8 cellular contexts compared by ENCODE assay signal in genomic region chr5:177593511-177593910, GRCh38. TPM values are rescaled to one million over a fixed set of nuclear protein-coding genes. Genes with fewer than 3 reads are reported as not detected.
DNase-seq lines count a peak whose midpoint lies in the region; ATAC-seq and TF ChIP-seq lines count a peak whose summit lies in the region.

No MANE protein-coding gene starts in this region.

- no peak overlapping the region for H2BK5ac ChIP-seq in H9 (ENCODE audit: insufficient read length, low read length)

- H3K79me1 ChIP-seq in H9 (ENCODE audit: insufficient read depth, low read depth, low read length, poor library complexity, severe bottlenecking): no peaks in the 10 kb centered on the region

- no peak overlapping the region for H3K18ac ChIP-seq in H9 (ENCODE audit: insufficient read length, low read depth, low read length)

- TF ChIP-seq CTCF in AG04450 (IDR thresholded peaks at IDR 0.05; ENCODE audit: low read depth, low read length) (no peak), H9 (conservative IDR thresholded peaks at IDR 0.05) (no peak)

- no peak overlapping the region for H2AFZ ChIP-seq in H9 (ENCODE audit: low read length)

- no peaks in the 10 kb centered on the region for H3K4me1 ChIP-seq in H9 (ENCODE audit: insufficient read depth, low read length)

- no peak for ATAC-seq in activated naive CD8-positive, alpha-beta T cell treated with anti-CD3 and anti-CD28 coated beads, Interleukin-2, amount 50 U/mL, for 24 hours
- no peak for ATAC-seq in HG02642 (IDR thresholded peaks at IDR 0.05; ENCODE audit: poor library complexity, unreplicated experiment)

- H4K91ac ChIP-seq in H9 (ENCODE audit: insufficient read length, low read depth, low read length): no peak overlapping the region

- H3K4me3 ChIP-seq in AG04450 (ENCODE audit: low read depth, low read length): peak overlapping the region; percentile 95

- no peak overlapping the region for H2BK20ac ChIP-seq in H9 (ENCODE audit: low read depth, low read length, poor library complexity, severe bottlenecking)

- POLR2A ChIA-PET in AG04450 (lab: Yijun Ruan, JAX): interaction anchor here (1.8 kb wide), 1 partner anchor 611 kb away, joined by 3 read pairs; the partner anchor contains the start of gene HNRNPAB

- H3T11ph ChIP-seq in H9 (ENCODE audit: low read length): no peak overlapping the region

- H4K5ac ChIP-seq in H9 (ENCODE audit: insufficient read length, low read depth, low read length): no peak overlapping the region

- no peak overlapping the region for H2BK120ac ChIP-seq in H9 (ENCODE audit: low read depth, low read length, poor library complexity, severe bottlenecking)

- H3K27me3 Mint-ChIP-seq in H9 (ENCODE audit: low read depth): peaks cover 23% of the 10 kb centered on the region
- H3K27me3 Mint-ChIP-seq in activated naive CD8-positive, alpha-beta T cell treated with anti-CD3 and anti-CD28 coated beads, Interleukin-2, amount 50 U/mL, for 24 hours: peaks cover 16% of the 10 kb centered on the region

- H3K27ac ChIP-seq in AG04450 (ENCODE audit: low read depth, low read length) (no peak overlapping the region), H9 (ENCODE audit: insufficient read length, low read depth, low read length) (no peak overlapping the region)

- peak overlapping the region; percentile 96 to 100 for H3K4me3 Mint-ChIP-seq in H9
- H3K4me3 Mint-ChIP-seq in activated naive CD8-positive, alpha-beta T cell treated with anti-CD3 and anti-CD28 coated beads, Interleukin-2, amount 50 U/mL, for 24 hours: peak overlapping the region; percentile 98

- H3K36me3 Mint-ChIP-seq in H9 (ENCODE audit: insufficient read depth in 1 of 3, low read depth in 3 of 3): peaks cover 25 to 46% (median 39%) of the 10 kb centered on the region in 3 experiments
- peaks cover 37% of the 10 kb centered on the region for H3K36me3 Mint-ChIP-seq in activated naive CD8-positive, alpha-beta T cell treated with anti-CD3 and anti-CD28 coated beads, Interleukin-2, amount 50 U/mL, for 24 hours (ENCODE audit: low read depth)

- no peak overlapping the region for H2AK5ac ChIP-seq in H9 (ENCODE audit: insufficient read length, low read length)

- no peak overlapping the region for H3K23ac ChIP-seq in H9 (ENCODE audit: insufficient read length, low read depth, low read length)

- CTCF ChIA-PET in AG04450 (lab: Charles Lee): interaction anchor here (0.9 to 1.9 kb wide), 5 partner anchors 11 to 101 kb away, joined by 3 to 13 read pairs (median 4); no protein-coding TSS in a partner anchor

- peaks cover 6% of the 10 kb centered on the region for H3K23me2 ChIP-seq in H9 (ENCODE audit: insufficient read length, low read depth, low read length, poor library complexity, severe bottlenecking)

- H3K56ac ChIP-seq in H9 (ENCODE audit: insufficient read length, low read depth, low read length): no peak overlapping the region

- H2BK12ac ChIP-seq in H9 (ENCODE audit: insufficient read length, low read depth, low read length): no peak overlapping the region

- DNase-seq in AG04450 (ENCODE audit: low read depth, low spot score) (no peak), H9 (no peak), mesenteric fat pad (ENCODE audit: low spot score) (peak; percentile 71), DMS53 treated with DMSO at 0.1 percent for 48 hours (lab: John Stamatoyannopoulos, UW; ENCODE audit: unreplicated experiment) (no peak), NCI-H1930 (lab: John Stamatoyannopoulos, UW) (no peak)
- no peak for DNase-seq in activated naive CD8-positive, alpha-beta T cell treated with anti-CD3 and anti-CD28 coated beads, Interleukin-2, amount 50 U/mL, for 24 hours
- no peak for DNase-seq in activated CD4-positive, CD25-positive, alpha-beta regulatory T cell treated with anti-CD3 and anti-CD28 coated beads, Interleukin-2, amount 50 U/mL, for 72 hours

- H3K4ac ChIP-seq in H9 (ENCODE audit: low read depth, low read length): no peak overlapping the region

- H3K4me2 ChIP-seq in H9 (ENCODE audit: insufficient read depth, insufficient read length, low read length): no peak overlapping the region

- H4K8ac ChIP-seq in H9 (replicated peaks; ENCODE audit: insufficient read length, low read depth, low read length): no peak overlapping the region

- H3K27me3 ChIP-seq in AG04450 (ENCODE audit: control insufficient read depth, insufficient read depth, low read length) (peaks cover 8% of the 10 kb centered on the region), H9 (ENCODE audit: insufficient read depth, low read length) (no peaks in the 10 kb centered on the region; the same call in 1 of the 2 replicates)

- H3K14ac ChIP-seq in H9 (ENCODE audit: insufficient read depth, low read length): no peak overlapping the region

- no peak overlapping the region for H2BK15ac ChIP-seq in H9 (ENCODE audit: low read depth, low read length)

- peaks cover 4 to 9% of the 10 kb centered on the region in 2 experiments for H3K4me1 Mint-ChIP-seq in H9
- H3K4me1 Mint-ChIP-seq in activated naive CD8-positive, alpha-beta T cell treated with anti-CD3 and anti-CD28 coated beads, Interleukin-2, amount 50 U/mL, for 24 hours: peaks cover 28% of the 10 kb centered on the region

- H3K27ac Mint-ChIP-seq in H9: no peak overlapping the region
- peak overlapping the region; percentile 100 for H3K27ac Mint-ChIP-seq in activated naive CD8-positive, alpha-beta T cell treated with anti-CD3 and anti-CD28 coated beads, Interleukin-2, amount 50 U/mL, for 24 hours

- no peak overlapping the region for H3K9ac ChIP-seq in H9 (ENCODE audit: extremely low read depth, insufficient read length, low read length)

- WGBS in H9 (ENCODE audit: extremely low coverage, insufficient read length, low lambda C conversion rate): no CpG with 5 or more reads among the region's 3 CpGs

- no peaks in the 10 kb centered on the region for H3K79me2 ChIP-seq in H9 (ENCODE audit: insufficient read depth, low read length)

- H3K9me3 ChIP-seq in AG04450 (ENCODE audit: control insufficient read depth, insufficient read depth, low read length): peaks cover 5% of the 10 kb centered on the region; the same call in 1 of the 2 replicates
- H3K9me3 ChIP-seq in H9 (ENCODE audit: control insufficient read depth, low read depth, low read length): no peaks in the 10 kb centered on the region

- no peaks in the 10 kb centered on the region for H4K20me1 ChIP-seq in H9 (ENCODE audit: control insufficient read depth, insufficient read depth, insufficient read length)

- no peaks in the 10 kb centered on the region; a peak in 1 of 5 replicates for H3K9me3 Mint-ChIP-seq in H9
- H3K9me3 Mint-ChIP-seq in activated naive CD8-positive, alpha-beta T cell treated with anti-CD3 and anti-CD28 coated beads, Interleukin-2, amount 50 U/mL, for 24 hours: no peaks in the 10 kb centered on the region

RNA-seq across cellular contexts. Expression of gene TMED9, which starts 1.5 kb away (rescaled TPM):
- 307 and 376 TPM in 2 replicates for polyA plus RNA-seq in AG04450 (2011; rRNA removed)
- 180 and 243 TPM in 2 replicates for polyA minus RNA-seq in AG04450 (2011; rRNA and poly(A)+ RNA removed)
- total RNA-seq in H9 (2021): 155 and 156 TPM in 2 replicates
- total RNA-seq in mesenteric fat pad: 168 TPM

RNA-seq across cellular contexts. Expression of gene B4GALT7, which starts 6.4 kb away (rescaled TPM):
- 18.3 and 26.2 TPM in 2 replicates for polyA plus RNA-seq in AG04450 (2011; rRNA removed)
- 16.8 and 24.8 TPM in 2 replicates for polyA minus RNA-seq in AG04450 (2011; rRNA and poly(A)+ RNA removed)
- total RNA-seq in H9 (2021) (26.3 TPM in 2 replicates), mesenteric fat pad (28.8 TPM)

RNA-seq across cellular contexts. Expression of gene FAM193B, which starts 39.1 kb away (rescaled TPM):
- polyA plus RNA-seq in AG04450 (2011; rRNA removed): 28.7 and 30.1 TPM in 2 replicates
- polyA minus RNA-seq in AG04450 (2011; rRNA and poly(A)+ RNA removed): 25.7 and 34.3 TPM in 2 replicates
- total RNA-seq in H9 (2021): 65.0 and 71.5 TPM in 2 replicates
- 63.1 TPM for total RNA-seq in mesenteric fat pad
